ENCODE assay signal across 1 cellular context in genomic region chr1:43206721-43207228, GRCh38.
A peak's percentile ranks its signal among the peaks of the same experiment; 100 is the strongest.
TF ChIP-seq lines count a peak whose summit lies in the region.

No MANE protein-coding gene starts in this region.

TF ChIP-seq in H1, 55 proteins besides CTCF, POLR2A, EP300 and RAD21:
- peak; percentile 54 for TF ChIP-seq ATF2 (IDR thresholded peaks at IDR 0.05; ENCODE audit: low read length)
- TF ChIP-seq JUN (IDR thresholded peaks at IDR 0.05; ENCODE audit: low read depth, low read length) = peak; percentile 91
- no peak for TF ChIP-seq KDM1A (IDR thresholded peaks at IDR 0.05; ENCODE audit: borderline replicate concordance, low read length)
- TF ChIP-seq KDM5A (IDR thresholded peaks at IDR 0.05; ENCODE audit: low read length) = no peak
- TF ChIP-seq TAF1 (IDR thresholded peaks at IDR 0.05; ENCODE audit: low read depth, low read length) = peak; percentile 31; the same call in 1 of the 2 replicates
- peak; percentile 96 for TF ChIP-seq TEAD4 (IDR thresholded peaks at IDR 0.05; ENCODE audit: low read depth, low read length)
- 0 out of 2 replicates have a peak, but pooled peaks have one; percentile 42 for TF ChIP-seq CREB1 (IDR thresholded peaks at IDR 0.05)
- TF ChIP-seq JUND (IDR thresholded peaks at IDR 0.05; ENCODE audit: low read length) = peak; percentile 88; the same call in 1 of the 2 replicates
- peak; percentile 60 for TF ChIP-seq ASH2L (IDR thresholded peaks at IDR 0.05; ENCODE audit: low read length)
- TF ChIP-seq TBP (IDR thresholded peaks at IDR 0.05; ENCODE audit: low read depth, low read length) = 0 out of 2 replicates have a peak, but pooled peaks have one; percentile 42
- TF ChIP-seq SP2 (IDR thresholded peaks at IDR 0.05; ENCODE audit: low read length) = no peak
- peak; percentile 86 for TF ChIP-seq SP1 (IDR thresholded peaks at IDR 0.05; ENCODE audit: low read depth, low read length)
- peak; percentile 54; the same call in 1 of the 2 replicates for TF ChIP-seq POLR2AphosphoS5 (IDR thresholded peaks at IDR 0.05; ENCODE audit: low read depth, low read length)
